21 cellular contexts compared by ENCODE assay signal in genomic region chr4:77012726-77013125, GRCh38.
DNase-seq lines count a peak whose midpoint lies in the region; ATAC-seq and TF ChIP-seq lines count a peak whose summit lies in the region.
"Had no signal": no experiment of that assay in that cellular context is flagged by ENCODE, and none has a peak within 500 bp of the region (broad histone marks: within the 10 kb centered on the region; RNA-seq: fewer than 3 reads in every experiment).

No MANE protein-coding gene starts in this region.

- H3K36me3 ChIP-seq in muscle layer of duodenum (ENCODE audit: control insufficient read depth in 1 of 2, insufficient read depth in 2 of 2, low read length in 2 of 2) = peaks cover 11 to 21% of the 10 kb centered on the region in 2 donors
- H3K36me3 ChIP-seq in transverse colon = peaks cover 0 to 12% (median 4%) of the 10 kb centered on the region in 4 donors

- DNase-seq in Right ventricle myocardium superior (peak; percentile 66), transverse colon (no peak), NOMO-1 treated with DMSO at 0.1 percent for 48 hours (lab: John Stamatoyannopoulos, UW; ENCODE audit: unreplicated experiment) (no peak), T1000 (lab: John Stamatoyannopoulos, UW) (no peak), NCI-H82 treated with DMSO at 0.1 percent for 48 hours (lab: John Stamatoyannopoulos, UW; ENCODE audit: unreplicated experiment) (no peak)
- DNase-seq: activated CD4-positive, alpha-beta T cell treated with anti-CD3 and anti-CD28 coated beads, Interleukin-2, amount 50 U/mL, for 1 hour; activated CD8-positive, alpha-beta memory T cell treated with anti-CD3 and anti-CD28 coated beads, Interleukin-2, amount 50 U/mL, for 4 hours; activated effector memory CD4-positive, alpha-beta T cell treated with Interleukin-2 at 50 U/mL for 16 hours; activated naive CD8-positive, alpha-beta T cell treated with anti-CD3 and anti-CD28 coated beads, Interleukin-2, amount 50 U/mL, for 24 hours; AML-193; effector CD4-positive, alpha-beta T cell; immature natural killer cell; KG1; NCI-H2029; NCI-H446 treated with DMSO at 0.1 percent for 48 hours; SW 1271 had no signal

- H3K4me3 Mint-ChIP-seq in brain = peak overlapping the region in 1 of 5 experiments; percentile 38
- H3K4me3 Mint-ChIP-seq: activated naive CD8-positive, alpha-beta T cell treated with anti-CD3 and anti-CD28 coated beads, Interleukin-2, amount 50 U/mL, for 24 hours; immature natural killer cell; nephron; type B pancreatic cell had no signal

- peak overlapping the region in 3 of 5 experiments; percentile 12 to 89 (median 74) for H3K27ac Mint-ChIP-seq in brain
- H3K27ac Mint-ChIP-seq: activated naive CD8-positive, alpha-beta T cell treated with anti-CD3 and anti-CD28 coated beads, Interleukin-2, amount 50 U/mL, for 24 hours; immature natural killer cell; nephron; type B pancreatic cell had no signal

- no peaks in the 10 kb centered on the region for H3K9me3 ChIP-seq in muscle layer of duodenum (ENCODE audit: control insufficient read depth in 1 of 2, low read length in 2 of 2)
- H3K9me3 ChIP-seq in transverse colon = no peaks in the 10 kb centered on the region

- H3K27ac ChIP-seq in muscle layer of duodenum (ENCODE audit: low read length) (peak overlapping the region; percentile 57), transverse colon (peak overlapping the region; percentile 7 to 27 (median 26))
- H3K27ac ChIP-seq: RWPE1 had no signal

- intact Hi-C loops in Right ventricle myocardium superior (cut with DNase I) (no loop called here), transverse colon (cut with DNase I; ENCODE audit: low total_unique reads) (no loop called here)

- no peak for TF ChIP-seq POLR2A in transverse colon (IDR thresholded peaks at IDR 0.05)

- peaks cover 84% of the 10 kb centered on the region for H3K36me3 Mint-ChIP-seq in brain

- in situ Hi-C loops in transverse colon (cut with MboI; ENCODE audit: low pct_ligation_motif_present in 1 of 4, low pct_unique_long_range_greater_than_20kb in 1 of 4, low sequenced_read_pairs in 3 of 4) = no loop called here

- H3K4me1 ChIP-seq in muscle layer of duodenum (ENCODE audit: control insufficient read depth in 1 of 2, insufficient read depth in 2 of 2, low read length in 2 of 2) (peaks cover 0 to 2% of the 10 kb centered on the region in 2 donors), transverse colon (peaks cover 0 to 20% (median 0%) of the 10 kb centered on the region in 4 donors)

- 84% methylated on average over 5 of the region's 5 CpGs; no CpG with 5 or more reads in 1 of the 2 donors for WGBS in transverse colon (ENCODE audit: low coverage in 1 of 2), 2 donors

- peak; percentile 78 for ATAC-seq in Right ventricle myocardium superior (ENCODE audit: poor library complexity)
- ATAC-seq: activated naive CD8-positive, alpha-beta T cell treated with anti-CD3 and anti-CD28 coated beads, Interleukin-2, amount 50 U/mL, for 24 hours had no signal

- H3K9me3 Mint-ChIP-seq in brain = no peaks in the 10 kb centered on the region
- H3K9me3 Mint-ChIP-seq: activated naive CD8-positive, alpha-beta T cell treated with anti-CD3 and anti-CD28 coated beads, Interleukin-2, amount 50 U/mL, for 24 hours; immature natural killer cell; nephron; type B pancreatic cell had no signal

- no peak for TF ChIP-seq CTCF in brain (conservative IDR thresholded peaks at IDR 0.05)
- TF ChIP-seq CTCF in transverse colon (IDR thresholded peaks at IDR 0.05) = no peak

- TF ChIP-seq EP300 in transverse colon (IDR thresholded peaks at IDR 0.05; ENCODE audit: low read depth) = no peak

- H3K4me3 ChIP-seq in muscle layer of duodenum (ENCODE audit: low read depth in 1 of 2, low read length in 2 of 2) (no peak overlapping the region), transverse colon (no peak overlapping the region)

- peaks cover 31% of the 10 kb centered on the region for H3K4me1 Mint-ChIP-seq in brain

- H3K27me3 ChIP-seq in muscle layer of duodenum (ENCODE audit: low read depth, low read length) = no peaks in the 10 kb centered on the region
- no peaks in the 10 kb centered on the region for H3K27me3 ChIP-seq in transverse colon

- H3K27me3 Mint-ChIP-seq in brain = no peaks in the 10 kb centered on the region
- H3K27me3 Mint-ChIP-seq: activated naive CD8-positive, alpha-beta T cell treated with anti-CD3 and anti-CD28 coated beads, Interleukin-2, amount 50 U/mL, for 24 hours; type B pancreatic cell had no signal
